ENCODE assay signal across 1 cellular context in genomic region chr19:21197589-21198295, GRCh38.
TF ChIP-seq lines count a peak whose summit lies in the region.

No MANE protein-coding gene starts in this region.

TF ChIP-seq in K562, 482 proteins besides CTCF, POLR2A, EP300 and RAD21 (continued from another document and continues in another):
- TF ChIP-seq, protein P1, sequence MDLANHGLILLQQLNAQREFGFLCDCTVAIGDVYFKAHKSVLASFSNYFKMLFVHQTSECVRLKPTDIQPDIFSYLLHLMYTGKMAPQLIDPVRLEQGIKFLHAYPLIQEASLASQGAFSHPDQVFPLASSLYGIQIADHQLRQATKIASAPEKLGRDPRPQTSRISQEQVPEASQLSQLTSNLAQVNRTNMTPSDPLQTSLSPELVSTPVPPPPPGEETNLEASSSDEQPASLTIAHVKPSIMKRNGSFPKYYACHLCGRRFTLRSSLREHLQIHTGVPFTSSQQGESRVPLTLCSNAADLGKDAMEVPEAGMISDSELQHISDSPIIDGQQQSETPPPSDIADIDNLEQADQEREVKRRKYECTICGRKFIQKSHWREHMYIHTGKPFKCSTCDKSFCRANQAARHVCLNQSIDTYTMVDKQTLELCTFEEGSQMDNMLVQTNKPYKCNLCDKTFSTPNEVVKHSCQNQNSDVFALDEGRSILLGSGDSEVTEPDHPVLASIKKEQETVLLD (IDR thresholded peaks at IDR 0.05): no peak
- no peak for TF ChIP-seq HEY1 (CRISPR knock-in tag; IDR thresholded peaks at IDR 0.05; ENCODE audit: borderline replicate concordance)
- no peak for TF ChIP-seq RBM17 (IDR thresholded peaks at IDR 0.05; ENCODE audit: borderline replicate concordance, low read depth, low read length)
- no peak for TF ChIP-seq SETDB1 (IDR thresholded peaks at IDR 0.05; ENCODE audit: low read length)
- TF ChIP-seq KAT7 (CRISPR knock-in tag; IDR thresholded peaks at IDR 0.05; ENCODE audit: borderline replicate concordance): no peak
- 0 out of 2 replicates have a peak, but pooled peaks have one; percentile 35 for TF ChIP-seq PML (IDR thresholded peaks at IDR 0.05; ENCODE audit: low read length)
- TF ChIP-seq ZNF217 (CRISPR knock-in tag; IDR thresholded peaks at IDR 0.05): no peak
- TF ChIP-seq, protein P2, sequence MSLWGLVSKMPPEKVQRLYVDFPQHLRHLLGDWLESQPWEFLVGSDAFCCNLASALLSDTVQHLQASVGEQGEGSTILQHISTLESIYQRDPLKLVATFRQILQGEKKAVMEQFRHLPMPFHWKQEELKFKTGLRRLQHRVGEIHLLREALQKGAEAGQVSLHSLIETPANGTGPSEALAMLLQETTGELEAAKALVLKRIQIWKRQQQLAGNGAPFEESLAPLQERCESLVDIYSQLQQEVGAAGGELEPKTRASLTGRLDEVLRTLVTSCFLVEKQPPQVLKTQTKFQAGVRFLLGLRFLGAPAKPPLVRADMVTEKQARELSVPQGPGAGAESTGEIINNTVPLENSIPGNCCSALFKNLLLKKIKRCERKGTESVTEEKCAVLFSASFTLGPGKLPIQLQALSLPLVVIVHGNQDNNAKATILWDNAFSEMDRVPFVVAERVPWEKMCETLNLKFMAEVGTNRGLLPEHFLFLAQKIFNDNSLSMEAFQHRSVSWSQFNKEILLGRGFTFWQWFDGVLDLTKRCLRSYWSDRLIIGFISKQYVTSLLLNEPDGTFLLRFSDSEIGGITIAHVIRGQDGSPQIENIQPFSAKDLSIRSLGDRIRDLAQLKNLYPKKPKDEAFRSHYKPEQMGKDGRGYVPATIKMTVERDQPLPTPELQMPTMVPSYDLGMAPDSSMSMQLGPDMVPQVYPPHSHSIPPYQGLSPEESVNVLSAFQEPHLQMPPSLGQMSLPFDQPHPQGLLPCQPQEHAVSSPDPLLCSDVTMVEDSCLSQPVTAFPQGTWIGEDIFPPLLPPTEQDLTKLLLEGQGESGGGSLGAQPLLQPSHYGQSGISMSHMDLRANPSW (CRISPR knock-in tag; IDR thresholded peaks at IDR 0.05): no peak
- TF ChIP-seq DPF2 (IDR thresholded peaks at IDR 0.05): peak; percentile 88
- no peak for TF ChIP-seq CREB1 (IDR thresholded peaks at IDR 0.05)
- TF ChIP-seq CREB1 (CRISPR knock-in tag; IDR thresholded peaks at IDR 0.05): no peak
- TF ChIP-seq SOX6 (IDR thresholded peaks at IDR 0.05): peak; percentile 90
- TF ChIP-seq USF2 (CRISPR knock-in tag; IDR thresholded peaks at IDR 0.05): no peak
- peak; percentile 61; the same call in 1 of the 2 replicates for TF ChIP-seq HMBOX1 (IDR thresholded peaks at IDR 0.05)
- peak; percentile 80 for TF ChIP-seq EHMT2 (IDR thresholded peaks at IDR 0.05)
- no peak for TF ChIP-seq MCM3 (IDR thresholded peaks at IDR 0.05)
- TF ChIP-seq ZBTB12 (CRISPR knock-in tag; IDR thresholded peaks at IDR 0.05): no peak
- no peak for TF ChIP-seq IRF2 (CRISPR knock-in tag; IDR thresholded peaks at IDR 0.05)
- TF ChIP-seq MIER1 (IDR thresholded peaks at IDR 0.05; ENCODE audit: low read depth): no peak
- no peak for TF ChIP-seq HNRNPL (IDR thresholded peaks at IDR 0.05; ENCODE audit: low read depth, low read length)
- TF ChIP-seq ZSCAN29 (IDR thresholded peaks at IDR 0.05): no peak
- TF ChIP-seq PCBP2 (IDR thresholded peaks at IDR 0.05; ENCODE audit: low read depth, low read length, poor library complexity, severe bottlenecking): no peak
- peak; percentile 24; the same call in 1 of the 2 replicates for TF ChIP-seq ZNF197 (CRISPR knock-in tag; IDR thresholded peaks at IDR 0.05; ENCODE audit: low read depth)
- TF ChIP-seq ARID2 (IDR thresholded peaks at IDR 0.05): no peak
- TF ChIP-seq GATAD2A (IDR thresholded peaks at IDR 0.05): no peak
- no peak for TF ChIP-seq CAMTA2 (CRISPR knock-in tag; conservative IDR thresholded peaks at IDR 0.05)
- TF ChIP-seq GTF2F1 (IDR thresholded peaks at IDR 0.05; ENCODE audit: low read depth, low read length): no peak
- TF ChIP-seq CTCFL (IDR thresholded peaks at IDR 0.05; ENCODE audit: borderline replicate concordance, insufficient read depth, low read depth, low read length, poor library complexity, severe bottlenecking): no peak
- TF ChIP-seq POU5F1 (IDR thresholded peaks at IDR 0.05; ENCODE audit: borderline replicate concordance, low read depth, low read length, partially characterized antibody): no peak
- TF ChIP-seq, protein P3, sequence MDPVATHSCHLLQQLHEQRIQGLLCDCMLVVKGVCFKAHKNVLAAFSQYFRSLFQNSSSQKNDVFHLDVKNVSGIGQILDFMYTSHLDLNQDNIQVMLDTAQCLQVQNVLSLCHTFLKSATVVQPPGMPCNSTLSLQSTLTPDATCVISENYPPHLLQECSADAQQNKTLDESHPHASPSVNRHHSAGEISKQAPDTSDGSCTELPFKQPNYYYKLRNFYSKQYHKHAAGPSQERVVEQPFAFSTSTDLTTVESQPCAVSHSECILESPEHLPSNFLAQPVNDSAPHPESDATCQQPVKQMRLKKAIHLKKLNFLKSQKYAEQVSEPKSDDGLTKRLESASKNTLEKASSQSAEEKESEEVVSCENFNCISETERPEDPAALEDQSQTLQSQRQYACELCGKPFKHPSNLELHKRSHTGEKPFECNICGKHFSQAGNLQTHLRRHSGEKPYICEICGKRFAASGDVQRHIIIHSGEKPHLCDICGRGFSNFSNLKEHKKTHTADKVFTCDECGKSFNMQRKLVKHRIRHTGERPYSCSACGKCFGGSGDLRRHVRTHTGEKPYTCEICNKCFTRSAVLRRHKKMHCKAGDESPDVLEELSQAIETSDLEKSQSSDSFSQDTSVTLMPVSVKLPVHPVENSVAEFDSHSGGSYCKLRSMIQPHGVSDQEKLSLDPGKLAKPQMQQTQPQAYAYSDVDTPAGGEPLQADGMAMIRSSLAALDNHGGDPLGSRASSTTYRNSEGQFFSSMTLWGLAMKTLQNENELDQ (CRISPR knock-in tag; IDR thresholded peaks at IDR 0.05; ENCODE audit: borderline replicate concordance): no peak
- peak; percentile 92 for TF ChIP-seq ARID1B (IDR thresholded peaks at IDR 0.05)
- TF ChIP-seq ZNF324 (CRISPR knock-in tag; IDR thresholded peaks at IDR 0.05): no peak
- TF ChIP-seq ZNF76 (CRISPR knock-in tag; IDR thresholded peaks at IDR 0.05; ENCODE audit: borderline replicate concordance): no peak
- TF ChIP-seq CLOCK (CRISPR knock-in tag; IDR thresholded peaks at IDR 0.05; ENCODE audit: borderline replicate concordance): no peak
- no peak for TF ChIP-seq ZNF449 (CRISPR knock-in tag; IDR thresholded peaks at IDR 0.05)
- no peak for TF ChIP-seq CHD1 (IDR thresholded peaks at IDR 0.05; ENCODE audit: low read length)
- TF ChIP-seq, protein P4, sequence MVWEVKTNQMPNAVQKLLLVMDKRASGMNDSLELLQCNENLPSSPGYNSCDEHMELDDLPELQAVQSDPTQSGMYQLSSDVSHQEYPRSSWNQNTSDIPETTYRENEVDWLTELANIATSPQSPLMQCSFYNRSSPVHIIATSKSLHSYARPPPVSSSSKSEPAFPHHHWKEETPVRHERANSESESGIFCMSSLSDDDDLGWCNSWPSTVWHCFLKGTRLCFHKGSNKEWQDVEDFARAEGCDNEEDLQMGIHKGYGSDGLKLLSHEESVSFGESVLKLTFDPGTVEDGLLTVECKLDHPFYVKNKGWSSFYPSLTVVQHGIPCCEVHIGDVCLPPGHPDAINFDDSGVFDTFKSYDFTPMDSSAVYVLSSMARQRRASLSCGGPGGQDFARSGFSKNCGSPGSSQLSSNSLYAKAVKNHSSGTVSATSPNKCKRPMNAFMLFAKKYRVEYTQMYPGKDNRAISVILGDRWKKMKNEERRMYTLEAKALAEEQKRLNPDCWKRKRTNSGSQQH (CRISPR knock-in tag; IDR thresholded peaks at IDR 0.05): no peak
- no peak for TF ChIP-seq WHSC1 (IDR thresholded peaks at IDR 0.05; ENCODE audit: low read length)
- no peak for TF ChIP-seq ARHGAP35 (IDR thresholded peaks at IDR 0.05; ENCODE audit: partially characterized antibody)
